24 cellular contexts compared by ENCODE assay signal in genomic region chr1:18121072-18121820, GRCh38. TPM values are rescaled to one million over a fixed set of nuclear protein-coding genes. Genes with fewer than 3 reads are reported as not detected.
"Had no signal": no experiment of that assay in that cellular context is flagged by ENCODE, and none has a peak within 500 bp of the region (broad histone marks: within the 10 kb centered on the region; RNA-seq: fewer than 3 reads in every experiment).

No MANE protein-coding gene starts in this region.

- ATAC-seq: activated T-helper 17 cell treated with anti-CD3 and anti-CD28 coated beads, Interleukin-2, amount 50 U/mL, for 72 hours; K562; T-helper 17 cell; WTC11 had no signal

- DNase-seq: activated CD4-positive, alpha-beta T cell treated with anti-CD3 and anti-CD28 coated beads for 48 hours; activated CD4-positive, alpha-beta T cell treated with anti-CD3 and anti-CD28 coated beads, Interleukin-2, amount 50 U/mL, for 4 hours; activated CD4-positive, CD25-positive, alpha-beta regulatory T cell treated with anti-CD3 and anti-CD28 coated beads, Interleukin-2, amount 50 U/mL, for 72 hours; activated gamma-delta T cell; activated naive CD4-positive, alpha-beta T cell treated with anti-CD3 and anti-CD28 coated beads for 36 hours; activated T-cell treated with anti-CD3 and anti-CD28 coated beads for 4 hours; activated T-cell treated with anti-CD3 and anti-CD28 coated beads, Interleukin-2, amount 50 U/mL, for 48 hours; amygdala; Karpas-422; MM.1S; NCI-H146; NCI-H187 treated with DMSO at 0.1 percent for 48 hours; NCI-H2227 treated with DMSO at 0.1 percent for 48 hours; NCI-H748 treated with DMSO at 0.1 percent for 48 hours; SIG-M5; T-helper 17 cell; T-helper 9 cell had no signal

RNA-seq across cellular contexts. Expression of gene IGSF21, which starts 13.6 kb away (rescaled TPM):
- total RNA-seq: activated naive CD4-positive, alpha-beta T cell treated with anti-CD3 and anti-CD28 coated beads for 36 hours; activated T-helper 17 cell treated with anti-CD3 and anti-CD28 coated beads, Interleukin-2, amount 50 U/mL, for 72 hours; astrocyte; chondrocyte; K562; NCI-H460; RPMI7951; T-helper 17 cell had no signal
